20 cellular contexts compared by ENCODE assay signal in genomic region chr2:218855305-218856167, GRCh38. TPM values are rescaled to one million over a fixed set of nuclear protein-coding genes. Genes with fewer than 3 reads are reported as not detected.
DNase-seq lines count a peak whose midpoint lies in the region; ATAC-seq and TF ChIP-seq lines count a peak whose summit lies in the region.
"Had no signal": no experiment of that assay in that cellular context is flagged by ENCODE, and none has a peak within 500 bp of the region (broad histone marks: within the 10 kb centered on the region; RNA-seq: fewer than 3 reads in every experiment).

No MANE protein-coding gene starts in this region.

- H3K9me3 ChIP-seq in endodermal cell (ENCODE audit: control insufficient read depth, low read length) (no peaks in the 10 kb centered on the region), neuronal stem cell (replicated peaks in 1 of 2; ENCODE audit: control insufficient read depth in 2 of 2, insufficient read depth in 1 of 2, low read depth in 1 of 2, low read length in 2 of 2) (no peaks in the 10 kb centered on the region), upper lobe of right lung (no peaks in the 10 kb centered on the region)
- H3K9me3 ChIP-seq: MG63 had no signal

- no peaks in the 10 kb centered on the region for H3K9me3 Mint-ChIP-seq in activated CD8-positive, alpha-beta memory T cell treated with anti-CD3 and anti-CD28 coated beads, Interleukin-2, amount 10 ng/mL, durations not matched to agents 7 days and 5 days (ENCODE audit: low read depth)
- no peaks in the 10 kb centered on the region for H3K9me3 Mint-ChIP-seq in endodermal cell
- no peaks in the 10 kb centered on the region for H3K9me3 Mint-ChIP-seq in activated CD4-positive, alpha-beta memory T cell treated with anti-CD3 and anti-CD28 coated beads, Interleukin-2, amount 10 ng/mL, durations not matched to agents 7 days and 5 days
- H3K9me3 Mint-ChIP-seq: HFFc6 had no signal

- no peak overlapping the region for H3K18ac ChIP-seq in neuronal stem cell (ENCODE audit: low read length)

- POLR2A ChIA-PET in activated CD4-positive, alpha-beta memory T cell treated with anti-CD3 and anti-CD28 coated beads, Interleukin-2, amount 10 ng/mL, durations not matched to agents 7 days and 5 days (lab: Charles Lee) = no interaction called here

- CTCF ChIA-PET in activated CD8-positive, alpha-beta memory T cell treated with anti-CD3 and anti-CD28 coated beads, Interleukin-2, amount 10 ng/mL, durations not matched to agents 7 days and 5 days (lab: Charles Lee) = interaction anchor here (1.4 to 2.6 kb wide), 4 partner anchors 15 to 299 kb away, joined by 4 to 9 read pairs (median 8); no protein-coding TSS in a partner anchor
- CTCF ChIA-PET in activated CD4-positive, alpha-beta memory T cell treated with anti-CD3 and anti-CD28 coated beads, Interleukin-2, amount 10 ng/mL, durations not matched to agents 7 days and 5 days (lab: Charles Lee) = interaction anchor here (0.8 to 3.0 kb wide), 2 partner anchors 21 to 42 kb away, joined by 3 to 16 read pairs; no protein-coding TSS in a partner anchor

- H4K8ac ChIP-seq in neuronal stem cell (ENCODE audit: low read depth, low read length) = no peak overlapping the region

- no peak overlapping the region for H3K4me2 ChIP-seq in neuronal stem cell (ENCODE audit: insufficient read depth, low read length, poor library complexity, severe bottlenecking)
- H3K4me2 ChIP-seq: KMS-11 had no signal

- no peak overlapping the region for H2BK5ac ChIP-seq in neuronal stem cell (ENCODE audit: low read length)

- H3K27me3 Mint-ChIP-seq in activated CD8-positive, alpha-beta memory T cell treated with anti-CD3 and anti-CD28 coated beads, Interleukin-2, amount 10 ng/mL, durations not matched to agents 7 days and 5 days = peaks cover 83% of the 10 kb centered on the region
- peaks cover 82% of the 10 kb centered on the region for H3K27me3 Mint-ChIP-seq in endodermal cell (ENCODE audit: insufficient read depth)
- H3K27me3 Mint-ChIP-seq in activated CD4-positive, alpha-beta memory T cell treated with anti-CD3 and anti-CD28 coated beads, Interleukin-2, amount 10 ng/mL, durations not matched to agents 7 days and 5 days = peaks cover 74% of the 10 kb centered on the region

- no peak overlapping the region for H3K4me3 Mint-ChIP-seq in activated CD8-positive, alpha-beta memory T cell treated with anti-CD3 and anti-CD28 coated beads, Interleukin-2, amount 10 ng/mL, durations not matched to agents 7 days and 5 days
- H3K4me3 Mint-ChIP-seq in endodermal cell = no peak overlapping the region
- no peak overlapping the region for H3K4me3 Mint-ChIP-seq in activated CD4-positive, alpha-beta memory T cell treated with anti-CD3 and anti-CD28 coated beads, Interleukin-2, amount 10 ng/mL, durations not matched to agents 7 days and 5 days
- H3K4me3 Mint-ChIP-seq: HFFc6 had no signal

- 59 to 72% methylated on average over 6 to 14 of the region's 14 CpGs for WGBS in endodermal cell (ENCODE audit: insufficient coverage in 1 of 2, insufficient read length in 1 of 2), 2 experiments
- no CpG with 5 or more reads among the region's 14 CpGs for WGBS in neuronal stem cell (ENCODE audit: extremely low coverage in 2 of 2, insufficient read length in 2 of 2, insufficient replicate concordance in 1 of 2), 2 donors

- intact Hi-C loops in upper lobe of right lung (cut with DNase I) = no loop called here

- H3K4ac ChIP-seq in neuronal stem cell (ENCODE audit: low read length) = no peak overlapping the region

- H3K36me3 Mint-ChIP-seq in activated CD8-positive, alpha-beta memory T cell treated with anti-CD3 and anti-CD28 coated beads, Interleukin-2, amount 10 ng/mL, durations not matched to agents 7 days and 5 days = no peaks in the 10 kb centered on the region
- no peaks in the 10 kb centered on the region for H3K36me3 Mint-ChIP-seq in endodermal cell (ENCODE audit: low read depth)
- H3K36me3 Mint-ChIP-seq in activated CD4-positive, alpha-beta memory T cell treated with anti-CD3 and anti-CD28 coated beads, Interleukin-2, amount 10 ng/mL, durations not matched to agents 7 days and 5 days (ENCODE audit: low read depth) = no peaks in the 10 kb centered on the region

- no peak overlapping the region for H3K23ac ChIP-seq in neuronal stem cell (ENCODE audit: low read depth, low read length, poor library complexity)

- no peak overlapping the region for H4K91ac ChIP-seq in neuronal stem cell (ENCODE audit: low read depth, low read length, poor library complexity)

- no peak overlapping the region for H2BK15ac ChIP-seq in neuronal stem cell (ENCODE audit: low read length)

- no peak overlapping the region for H2BK120ac ChIP-seq in neuronal stem cell (ENCODE audit: low read depth, low read length)

- peak; percentile 47 for DNase-seq in activated CD8-positive, alpha-beta memory T cell treated with anti-CD3 and anti-CD28 coated beads, Interleukin-2, amount 50 U/mL, for 48 hours
- DNase-seq in activated CD8-positive, alpha-beta memory T cell treated with anti-CD3 and anti-CD28 coated beads, Interleukin-2, amount 10 ng/mL, durations not matched to agents 7 days and 5 days = no peak
- DNase-seq in endodermal cell (peak; percentile 45), neuronal stem cell (ENCODE audit: low spot score) (no peak), upper lobe of right lung (peak; percentile 51), NCI-H1048 (lab: John Stamatoyannopoulos, UW) (no peak), NCI-H2107 treated with DMSO at 0.1 percent for 48 hours (lab: John Stamatoyannopoulos, UW; ENCODE audit: unreplicated experiment) (no peak)
- no peak for DNase-seq in activated CD4-positive, alpha-beta memory T cell treated with anti-CD3 and anti-CD28 coated beads, Interleukin-2, amount 10 ng/mL, durations not matched to agents 7 days and 5 days
- DNase-seq: Calu3, DMS79, HFFc6, MG63, NCI-H1105, NCI-H187, NCI-H510A, NCI-H82 had no signal

- no peaks in the 10 kb centered on the region for H3K79me1 ChIP-seq in neuronal stem cell (ENCODE audit: low read depth, low read length)

- no peak overlapping the region for H3K27ac ChIP-seq in endodermal cell (ENCODE audit: low read depth, low read length)
- H3K27ac ChIP-seq in neuronal stem cell (replicated peaks; ENCODE audit: low read length) = no peak overlapping the region
- H3K27ac ChIP-seq in upper lobe of right lung = no peak overlapping the region
- H3K27ac ChIP-seq: KMS-11 had no signal

- no peak for ATAC-seq in activated CD8-positive, alpha-beta memory T cell treated with anti-CD3 and anti-CD28 coated beads, Interleukin-2, amount 10 ng/mL, durations not matched to agents 7 days and 5 days
- ATAC-seq in upper lobe of right lung = no peak
- ATAC-seq: HepG2 had no signal

- no peak overlapping the region for H2BK12ac ChIP-seq in neuronal stem cell (ENCODE audit: low read length)

- no peaks in the 10 kb centered on the region for H3K36me3 ChIP-seq in endodermal cell (ENCODE audit: control insufficient read depth, insufficient read depth, low read length)
- no peaks in the 10 kb centered on the region for H3K36me3 ChIP-seq in neuronal stem cell (replicated peaks in 1 of 2; ENCODE audit: control insufficient read depth in 2 of 2, insufficient read depth in 2 of 2, low read length in 2 of 2)
- no peaks in the 10 kb centered on the region for H3K36me3 ChIP-seq in upper lobe of right lung
- H3K36me3 ChIP-seq: MG63 had no signal

- H3K4me3 ChIP-seq in endodermal cell (ENCODE audit: low read length) = no peak overlapping the region
- no peak overlapping the region for H3K4me3 ChIP-seq in neuronal stem cell (ENCODE audit: low read length in 2 of 2)
- no peak overlapping the region for H3K4me3 ChIP-seq in upper lobe of right lung
- H3K4me3 ChIP-seq: MG63 had no signal

- TF ChIP-seq CTCF in endodermal cell (conservative IDR thresholded peaks at IDR 0.05) (no peak), upper lobe of right lung (IDR thresholded peaks at IDR 0.05) (no peak)

- H3K4me1 Mint-ChIP-seq in activated CD8-positive, alpha-beta memory T cell treated with anti-CD3 and anti-CD28 coated beads, Interleukin-2, amount 10 ng/mL, durations not matched to agents 7 days and 5 days = peaks cover 6% of the 10 kb centered on the region
- peaks cover 9% of the 10 kb centered on the region for H3K4me1 Mint-ChIP-seq in endodermal cell
- peaks cover 5% of the 10 kb centered on the region for H3K4me1 Mint-ChIP-seq in activated CD4-positive, alpha-beta memory T cell treated with anti-CD3 and anti-CD28 coated beads, Interleukin-2, amount 10 ng/mL, durations not matched to agents 7 days and 5 days

- H3K27me3 ChIP-seq in endodermal cell (ENCODE audit: control insufficient read depth, insufficient read depth, low read length, poor library complexity, severe bottlenecking) (peaks cover 74% of the 10 kb centered on the region), neuronal stem cell (ENCODE audit: control insufficient read depth in 3 of 3, insufficient read depth in 3 of 3, low read depth in 1 of 3, low read length in 3 of 3) (peaks cover 40 to 87% (median 74%) of the 10 kb centered on the region in 3 experiments), upper lobe of right lung (peaks cover 66% of the 10 kb centered on the region)

- no peak overlapping the region for H2AFZ ChIP-seq in neuronal stem cell (ENCODE audit: low read length)

- H3K14ac ChIP-seq in neuronal stem cell (ENCODE audit: low read length) = peak overlapping the region; percentile 26

- no peak overlapping the region for H3K27ac Mint-ChIP-seq in activated CD8-positive, alpha-beta memory T cell treated with anti-CD3 and anti-CD28 coated beads, Interleukin-2, amount 10 ng/mL, durations not matched to agents 7 days and 5 days
- no peak overlapping the region for H3K27ac Mint-ChIP-seq in endodermal cell
- no peak overlapping the region for H3K27ac Mint-ChIP-seq in activated CD4-positive, alpha-beta memory T cell treated with anti-CD3 and anti-CD28 coated beads, Interleukin-2, amount 10 ng/mL, durations not matched to agents 7 days and 5 days
- H3K27ac Mint-ChIP-seq: CD14-positive monocyte, HFFc6 had no signal

- H3K4me1 ChIP-seq in endodermal cell (ENCODE audit: control insufficient read depth, insufficient read depth, low read length) (peaks cover 7% of the 10 kb centered on the region), neuronal stem cell (ENCODE audit: control insufficient read depth in 2 of 2, insufficient read depth in 1 of 2, low read depth in 1 of 2, low read length in 2 of 2) (peaks cover 10 to 12% of the 10 kb centered on the region in 2 donors), upper lobe of right lung (peaks cover 7% of the 10 kb centered on the region)

- H2AK5ac ChIP-seq in neuronal stem cell (ENCODE audit: low read depth, low read length) = no peak overlapping the region

- H3K9ac ChIP-seq in endodermal cell (ENCODE audit: extremely low read depth, low read length, poor library complexity, severe bottlenecking) (no peak overlapping the region), neuronal stem cell (ENCODE audit: low read depth, low read length, poor library complexity) (no peak overlapping the region)
- H3K9ac ChIP-seq: KMS-11 had no signal

RNA-seq across cellular contexts. Expression of gene WNT6, which starts 4.1 kb away (rescaled TPM):
- total RNA-seq in activated CD8-positive, alpha-beta memory T cell treated with anti-CD3 and anti-CD28 coated beads, Interleukin-2, amount 10 ng/mL, durations not matched to agents 7 days and 5 days = not detected
- not detected for total RNA-seq in endodermal cell
- polyA plus RNA-seq in endodermal cell (2013, experiment 1 of 2) = not detected
- polyA plus RNA-seq in endodermal cell (2013, experiment 2 of 2) = 0.21 TPM
- polyA plus RNA-seq in neuronal stem cell (2013, experiment 1 of 2) = not detected
- polyA plus RNA-seq in neuronal stem cell (2013, experiment 2 of 2) = 0.03 TPM
- not detected for total RNA-seq in upper lobe of right lung
- not detected for total RNA-seq in activated CD4-positive, alpha-beta memory T cell treated with anti-CD3 and anti-CD28 coated beads, Interleukin-2, amount 10 ng/mL, durations not matched to agents 7 days and 5 days
- total RNA-seq: A172, Calu3, HFFc6 had no signal
- polyA plus RNA-seq: HepG2 had no signal

RNA-seq across cellular contexts. Expression of gene PRKAG3, which starts 23.9 kb away (rescaled TPM):
- not detected for total RNA-seq in activated CD8-positive, alpha-beta memory T cell treated with anti-CD3 and anti-CD28 coated beads, Interleukin-2, amount 10 ng/mL, durations not matched to agents 7 days and 5 days
- total RNA-seq in endodermal cell (not detected), upper lobe of right lung (not detected)
- polyA plus RNA-seq in endodermal cell (2013, experiment 1 of 2) = not detected
- polyA plus RNA-seq in endodermal cell (2013, experiment 2 of 2) = not detected
- not detected for polyA plus RNA-seq in neuronal stem cell (2013, experiment 1 of 2)
- not detected for polyA plus RNA-seq in neuronal stem cell (2013, experiment 2 of 2)
- not detected for total RNA-seq in activated CD4-positive, alpha-beta memory T cell treated with anti-CD3 and anti-CD28 coated beads, Interleukin-2, amount 10 ng/mL, durations not matched to agents 7 days and 5 days
- total RNA-seq: A172, Calu3, HepG2, HFFc6 had no signal
- polyA plus RNA-seq: CD14-positive monocyte, HepG2 had no signal

RNA-seq across cellular contexts. Expression of gene WNT10A, which starts 25.1 kb away (rescaled TPM):
- under 1 TPM; 0.23 to 0.35 TPM for total RNA-seq in activated CD8-positive, alpha-beta memory T cell treated with anti-CD3 and anti-CD28 coated beads, Interleukin-2, amount 10 ng/mL, durations not matched to agents 7 days and 5 days
- not detected for total RNA-seq in endodermal cell
- 0.89 TPM for polyA plus RNA-seq in endodermal cell (2013, experiment 1 of 2)
- polyA plus RNA-seq in endodermal cell (2013, experiment 2 of 2) = 0.58 TPM
- not detected for polyA plus RNA-seq in neuronal stem cell (2013, experiment 1 of 2)
- not detected for polyA plus RNA-seq in neuronal stem cell (2013, experiment 2 of 2)
- 0.90 TPM for total RNA-seq in upper lobe of right lung
- total RNA-seq in activated CD4-positive, alpha-beta memory T cell treated with anti-CD3 and anti-CD28 coated beads, Interleukin-2, amount 10 ng/mL, durations not matched to agents 7 days and 5 days = 1 to 10 TPM in 1 of 2 experiments, under 1 TPM in 1; 0.70 to 1.4 TPM
- total RNA-seq: HepG2, HFFc6 had no signal
- polyA plus RNA-seq: CD14-positive monocyte had no signal

Comparison
In these comparisons a context has a peak if more than half of its experiments do, and no peak if none do; other contexts are left out.
1. DNase-seq: peak in activated CD8-positive, alpha-beta memory T cell treated with anti-CD3 and anti-CD28 coated beads, Interleukin-2, amount 50 U/mL, for 48 hours (single experiment), endodermal cell (single experiment) and upper lobe of right lung (single experiment); none in activated CD8-positive, alpha-beta memory T cell treated with anti-CD3 and anti-CD28 coated beads, Interleukin-2, amount 10 ng/mL, durations not matched to agents 7 days and 5 days (single experiment), neuronal stem cell (single experiment), NCI-H1048 (single experiment), NCI-H2107 treated with DMSO at 0.1 percent for 48 hours (single experiment) and activated CD4-positive, alpha-beta memory T cell treated with anti-CD3 and anti-CD28 coated beads, Interleukin-2, amount 10 ng/mL, durations not matched to agents 7 days and 5 days (single experiment).